Comparison of ENCODE assay signal across 24 cellular contexts in the genomic region with DNA sequence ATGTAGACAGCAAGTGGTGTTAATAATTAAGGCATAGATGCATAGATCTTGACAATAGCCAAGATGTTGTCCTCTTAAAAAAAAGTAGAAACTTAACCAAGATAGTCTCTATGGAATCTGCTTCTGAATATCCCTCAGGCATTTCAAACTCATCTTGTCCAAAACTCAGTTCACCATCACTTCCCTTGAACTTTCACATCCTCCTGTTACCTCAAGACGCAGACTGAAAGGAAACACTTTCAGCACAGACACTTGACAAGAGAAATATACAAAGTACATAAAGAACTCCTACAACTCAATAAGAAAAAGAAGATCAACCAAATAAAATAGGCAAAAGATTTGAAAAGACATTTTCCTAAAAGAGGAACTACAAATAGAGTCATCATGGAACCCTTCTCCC.
"Had no signal": no experiment of that assay in that cellular context is flagged by ENCODE, and none has a peak within 500 bp of the region (broad histone marks: within the 10 kb centered on the region; RNA-seq: fewer than 3 reads in every experiment).

No MANE protein-coding gene starts in this region.

- FAIRE-seq: endothelial cell of umbilical vein, keratinocyte, urothelium cell line had no signal

- H3K9ac ChIP-seq: neural progenitor cell had no signal

- H3K27me3 ChIP-seq: foreskin keratinocyte, left lung, neural progenitor cell, pancreas, suprapubic skin, thyroid gland had no signal

- DNase-seq: effector CD4-positive, alpha-beta T cell; endodermal cell; erythroblast; foreskin keratinocyte; immature natural killer cell; left lung; lower lobe of right lung; occipital lobe; pancreas; right cardiac atrium; small intestine; stimulated activated CD4-positive, alpha-beta T cell treated with anti-CD3 and anti-CD28 coated beads, Interleukin-12 subunit alpha, Interleukin-12 subunit beta, amount 100 ng/mL, for 4 hours; stimulated activated naive CD8-positive, alpha-beta T cell treated with anti-CD3 and anti-CD28 coated beads, Interleukin-15, Interleukin-2, amounts not matched to agents 100 U/mL and 50 U/mL, for 24 hours; thyroid gland had no signal

- H3K4me2 ChIP-seq: neural progenitor cell had no signal

- H3K27ac ChIP-seq: foreskin keratinocyte, left lung, lower lobe of right lung, neural progenitor cell, pancreas, suprapubic skin, thyroid gland had no signal

- H2AFZ ChIP-seq: neural progenitor cell had no signal

- H3K4me1 ChIP-seq: foreskin keratinocyte, left lung, neural progenitor cell, suprapubic skin had no signal

- H3K9me3 Mint-ChIP-seq: endodermal cell; mesothelial cell of epicardium; natural killer cell treated with Interleukin-12 subunit alpha and Interleukin-12 subunit beta and Interleukin-15 and Interleukin-18, amount 100 ng/mL, for 72 hours had no signal

- H3K9me3 ChIP-seq: left lung, lower lobe of right lung, pancreas, suprapubic skin, thyroid gland had no signal

- H3K36me3 ChIP-seq: left lung, lower lobe of right lung, neural progenitor cell, pancreas, suprapubic skin, thyroid gland had no signal

- H3K36me3 Mint-ChIP-seq: immature natural killer cell; memory B cell; mesothelial cell of epicardium; natural killer cell treated with Interleukin-12 subunit alpha and Interleukin-12 subunit beta and Interleukin-15 and Interleukin-18, amount 100 ng/mL, for 72 hours; neural progenitor cell; type B pancreatic cell had no signal

- H3K4me3 Mint-ChIP-seq: endodermal cell; immature natural killer cell; memory B cell; mesothelial cell of epicardium; natural killer cell treated with Interleukin-12 subunit alpha and Interleukin-12 subunit beta and Interleukin-15 and Interleukin-18, amount 100 ng/mL, for 72 hours; neural progenitor cell; type B pancreatic cell had no signal

- H3K27me3 Mint-ChIP-seq: memory B cell; natural killer cell treated with Interleukin-12 subunit alpha and Interleukin-12 subunit beta and Interleukin-15 and Interleukin-18, amount 100 ng/mL, for 72 hours had no signal

- H3K4me3 ChIP-seq: left lung, lower lobe of right lung, neural progenitor cell, pancreas, suprapubic skin, thyroid gland had no signal

- H3K27ac Mint-ChIP-seq: endodermal cell; memory B cell; mesothelial cell of epicardium; natural killer cell treated with Interleukin-12 subunit alpha and Interleukin-12 subunit beta and Interleukin-15 and Interleukin-18, amount 100 ng/mL, for 72 hours; progenitor cell of endocrine pancreas; type B pancreatic cell had no signal

- ATAC-seq: foreskin keratinocyte; left lung; lower lobe of right lung; natural killer cell treated with Interleukin-12 subunit alpha and Interleukin-12 subunit beta and Interleukin-15 and Interleukin-18, amount 100 ng/mL, for 72 hours; pancreas; right cardiac atrium; stimulated activated naive CD8-positive, alpha-beta T cell treated with anti-CD3 and anti-CD28 coated beads, Interleukin-15, Interleukin-2, amounts not matched to agents 100 U/mL and 50 U/mL, for 24 hours had no signal
